7 cellular contexts compared by ENCODE assay signal in the genomic region with DNA sequence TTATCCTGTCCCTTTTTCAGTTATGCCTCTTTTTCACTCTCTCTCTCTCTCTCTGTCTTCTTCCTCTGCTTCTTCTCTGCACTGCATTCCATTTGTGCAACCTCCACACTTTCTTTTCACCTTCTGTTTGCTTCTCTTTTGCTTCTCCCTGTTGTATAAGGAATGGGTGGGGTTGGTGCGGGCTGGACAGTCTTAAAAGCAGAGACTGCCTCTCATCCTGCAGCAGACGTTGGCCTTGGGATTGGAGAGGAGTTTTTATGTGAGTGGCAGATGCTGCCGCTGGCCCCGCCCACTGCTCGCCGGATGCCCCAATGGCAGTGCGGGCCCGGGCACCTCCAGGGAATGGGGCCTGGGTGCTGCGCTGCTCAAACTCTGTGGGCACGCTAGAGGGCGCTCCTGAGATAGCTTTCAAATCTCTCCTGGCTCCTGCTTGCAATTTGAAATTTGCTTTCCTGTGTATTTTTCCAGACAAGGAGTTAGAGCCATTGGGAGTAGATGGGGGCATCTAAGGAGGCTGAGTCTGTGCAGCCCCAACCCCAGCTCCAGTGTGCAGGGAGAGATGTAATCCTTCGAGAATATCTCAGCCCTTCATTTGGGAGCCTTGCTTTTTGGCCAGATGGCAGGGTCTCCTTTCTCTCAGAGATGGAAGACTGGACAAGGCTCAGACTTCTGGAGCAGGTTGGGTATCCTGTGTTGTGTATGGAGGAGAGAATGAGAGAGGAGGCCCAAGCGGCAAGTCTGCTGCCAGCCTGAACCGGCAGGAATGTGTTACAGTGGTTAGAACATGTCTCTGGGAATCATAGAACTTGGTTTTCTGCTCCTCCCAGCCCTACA.
DNase-seq lines count a peak whose midpoint lies in the region; ATAC-seq, FAIRE-seq and TF ChIP-seq lines count a peak whose summit lies in the region.

No MANE protein-coding gene starts in this region.

- no peak overlapping the region for H3K4me3 ChIP-seq in right cardiac atrium (ENCODE audit: low read length)

- TF ChIP-seq POLR2A in GM12891 (IDR thresholded peaks at IDR 0.05; ENCODE audit: low read depth, low read length), result no peak

- DNase-seq in GM12891 (ENCODE audit: insufficient read length, low spot score), result peak; percentile 62
- peak; percentile 55 for DNase-seq in NCI-H1694 (lab: John Stamatoyannopoulos, UW)
- peak; percentile 13 to 80 (median 44) for DNase-seq in T-helper 2 cell
- peak; percentile 38 to 96 (median 88) for DNase-seq in anterior cingulate cortex (lab: John Stamatoyannopoulos, UW)
- peak; percentile 87 to 94 (median 92) for DNase-seq in right cardiac atrium
- peak; percentile 87 for DNase-seq in sciatic nerve (ENCODE audit: low spot score)

- peak; percentile 93 for FAIRE-seq in GM12891 (lab: Jason Lieb, UNC)

- ATAC-seq in HG02798 (IDR thresholded peaks at IDR 0.05; ENCODE audit: poor library complexity, unreplicated experiment) (peak; percentile 87), right cardiac atrium (peak; percentile 94), sciatic nerve (peak; percentile 95)

- WGBS in right cardiac atrium, result 20% methylated on average over 14 of the region's 14 CpGs

- no peak overlapping the region for H3K27ac ChIP-seq in right cardiac atrium (ENCODE audit: low read length)

- H3K4me1 ChIP-seq in right cardiac atrium (ENCODE audit: control insufficient read depth, insufficient read depth, low read length), result no peaks in the 10 kb centered on the region

- intact Hi-C loops in right cardiac atrium (cut with DNase I) (loop anchor here in 3 of 4 donors (2.0 to 5.0 kb wide), 5 partner anchors 41 to 201 kb away; no protein-coding TSS in a partner anchor), sciatic nerve (cut with DNase I) (loop anchor here (2.0 to 5.0 kb wide), 2 partner anchors 36 to 64 kb away; no protein-coding TSS in a partner anchor)

- no peaks in the 10 kb centered on the region for H3K27me3 ChIP-seq in right cardiac atrium (ENCODE audit: control insufficient read depth, insufficient read depth)

- H3K9me3 ChIP-seq in right cardiac atrium (ENCODE audit: control insufficient read depth, low read length), result no peaks in the 10 kb centered on the region

TF ChIP-seq in GM12891, 5 proteins besides CTCF, POLR2A, EP300 and RAD21:
- TF ChIP-seq POU2F2 (IDR thresholded peaks at IDR 0.05; ENCODE audit: low read depth, low read length) (0 out of 2 replicates have a peak, but pooled peaks have one; percentile 6), PAX5 (IDR thresholded peaks at IDR 0.05; ENCODE audit: insufficient read depth, low read length, severe bottlenecking) (no peak), SPI1 (IDR thresholded peaks at IDR 0.05; ENCODE audit: low read depth, low read length) (no peak), TAF1 (IDR thresholded peaks at IDR 0.05; ENCODE audit: low read depth, low read length) (no peak), POLR2AphosphoS5 (IDR thresholded peaks at IDR 0.05; ENCODE audit: low read depth, low read length) (no peak)
